29 cellular contexts compared by ENCODE assay signal in the genomic region with DNA sequence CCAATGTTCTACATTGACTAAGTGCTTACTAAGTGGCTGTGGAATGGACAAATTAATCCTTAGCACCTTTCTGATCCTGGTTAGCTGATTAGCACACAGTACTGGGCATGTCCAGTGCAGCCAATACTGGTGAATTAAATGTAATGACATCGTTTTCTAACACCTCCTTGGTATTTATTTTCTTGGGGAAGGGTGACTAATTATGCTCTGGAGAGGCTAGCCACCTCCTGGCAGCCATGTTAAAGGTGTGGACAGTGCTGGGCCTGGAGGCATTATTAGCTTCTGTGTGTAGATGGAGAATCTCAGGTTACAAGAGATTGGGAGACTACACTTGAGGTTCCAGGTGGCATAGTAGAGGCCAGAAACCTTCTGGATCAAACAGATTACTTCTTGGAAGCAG.
"Had no signal": no experiment of that assay in that cellular context is flagged by ENCODE, and none has a peak within 500 bp of the region (broad histone marks: within the 10 kb centered on the region; RNA-seq: fewer than 3 reads in every experiment).

No MANE protein-coding gene starts in this region.

- H3K36me3 Mint-ChIP-seq: activated naive CD8-positive, alpha-beta T cell; natural killer cell treated with Interleukin-12 subunit alpha and Interleukin-12 subunit beta and Interleukin-15 and Interleukin-18, amount 100 ng/mL, for 72 hours; type B pancreatic cell had no signal

- H3K27me3 Mint-ChIP-seq: activated naive CD8-positive, alpha-beta T cell; natural killer cell treated with Interleukin-12 subunit alpha and Interleukin-12 subunit beta and Interleukin-15 and Interleukin-18, amount 100 ng/mL, for 72 hours had no signal

- ATAC-seq: activated CD4-positive, CD25-positive, alpha-beta regulatory T cell treated with anti-CD3 and anti-CD28 coated beads, Interleukin-2, amount 50 U/mL, for 24 hours; body of pancreas; effector memory CD8-positive, alpha-beta T cell; heart right ventricle; left lung; lower lobe of right lung; mucosa of descending colon; natural killer cell treated with Interleukin-12 subunit alpha and Interleukin-12 subunit beta and Interleukin-15 and Interleukin-18, amount 100 ng/mL, for 72 hours; sciatic nerve had no signal

- H3K27me3 ChIP-seq: body of pancreas, esophagus muscularis mucosa, heart right ventricle, left lung had no signal

- H3K4me1 ChIP-seq: body of pancreas, esophagus muscularis mucosa, heart right ventricle, left lung, lower lobe of right lung had no signal

- H3K4me3 ChIP-seq: body of pancreas, coronary artery, esophagus muscularis mucosa, heart right ventricle, left lung, lower lobe of right lung, mucosa of descending colon, skin epidermis, thoracic aorta had no signal

- H3K9me3 ChIP-seq: body of pancreas, esophagus muscularis mucosa, heart right ventricle, left lung, lower lobe of right lung, mucosa of descending colon, thoracic aorta had no signal

- H3K36me3 ChIP-seq: esophagus muscularis mucosa, heart right ventricle, left lung, lower lobe of right lung, thoracic aorta had no signal

- H3K27ac Mint-ChIP-seq: activated naive CD8-positive, alpha-beta T cell; effector memory CD8-positive, alpha-beta T cell; natural killer cell treated with Interleukin-12 subunit alpha and Interleukin-12 subunit beta and Interleukin-15 and Interleukin-18, amount 100 ng/mL, for 72 hours; stimulated activated naive CD8-positive, alpha-beta T cell treated with anti-CD3 and anti-CD28 coated beads, Interleukin-15, Interleukin-2, amounts not matched to agents 100 ng/mL and 50 ng/mL, for 24 hours; T-helper 1 cell treated with Interleukin-12 subunit alpha and Interleukin-12 subunit beta and Interleukin-4 antibody, amounts not matched to agents 30 μg/mL and 1 μg/mL, for 36 hours; type B pancreatic cell had no signal

- DNase-seq: activated CD4-positive, alpha-beta T cell treated with anti-CD3 and anti-CD28 coated beads for 48 hours; activated CD4-positive, alpha-beta T cell treated with anti-CD3 and anti-CD28 coated beads, Interleukin-2, amount 50 U/mL, for 48 hours; activated CD8-positive, alpha-beta memory T cell treated with anti-CD3 and anti-CD28 coated beads for 24 hours; activated effector memory CD4-positive, alpha-beta T cell treated with Interleukin-2 at 50 U/mL for 16 hours; activated naive CD4-positive, alpha-beta T cell treated with Interleukin-2 at 50 U/mL for 16 hours; aorta; body of pancreas; effector memory CD8-positive, alpha-beta T cell; foreskin melanocyte; heart right ventricle; kidney glomerular epithelial cell; left lung; lower lobe of right lung; mucosa of descending colon; stimulated activated CD4-positive, alpha-beta T cell treated with anti-CD3 and anti-CD28 coated beads, Interleukin-12 subunit alpha, Interleukin-12 subunit beta, amount 100 ng/mL, for 4 hours; stimulated activated CD4-positive, alpha-beta T cell treated with anti-CD3 and anti-CD28 coated beads, Interleukin-4, amount 100 ng/mL, for 1 hour; T-helper 9 cell had no signal

- H3K27ac ChIP-seq: body of pancreas, coronary artery, esophagus muscularis mucosa, heart right ventricle, left lung, lower lobe of right lung, skin epidermis, thoracic aorta, VCaP had no signal

- H3K4me3 Mint-ChIP-seq: activated naive CD8-positive, alpha-beta T cell; effector memory CD8-positive, alpha-beta T cell; natural killer cell treated with Interleukin-12 subunit alpha and Interleukin-12 subunit beta and Interleukin-15 and Interleukin-18, amount 100 ng/mL, for 72 hours; stimulated activated naive CD8-positive, alpha-beta T cell treated with anti-CD3 and anti-CD28 coated beads, Interleukin-15, Interleukin-2, amounts not matched to agents 100 ng/mL and 50 ng/mL, for 24 hours; T-helper 1 cell treated with Interleukin-12 subunit alpha and Interleukin-12 subunit beta and Interleukin-4 antibody, amounts not matched to agents 30 μg/mL and 1 μg/mL, for 36 hours; type B pancreatic cell had no signal

- H3K9me3 Mint-ChIP-seq: effector memory CD8-positive, alpha-beta T cell; natural killer cell treated with Interleukin-12 subunit alpha and Interleukin-12 subunit beta and Interleukin-15 and Interleukin-18, amount 100 ng/mL, for 72 hours; stimulated activated naive CD8-positive, alpha-beta T cell treated with anti-CD3 and anti-CD28 coated beads, Interleukin-15, Interleukin-2, amounts not matched to agents 100 ng/mL and 50 ng/mL, for 24 hours; T-helper 1 cell treated with Interleukin-12 subunit alpha and Interleukin-12 subunit beta and Interleukin-4 antibody, amounts not matched to agents 30 μg/mL and 1 μg/mL, for 36 hours; type B pancreatic cell had no signal
